In the genomic region with DNA sequence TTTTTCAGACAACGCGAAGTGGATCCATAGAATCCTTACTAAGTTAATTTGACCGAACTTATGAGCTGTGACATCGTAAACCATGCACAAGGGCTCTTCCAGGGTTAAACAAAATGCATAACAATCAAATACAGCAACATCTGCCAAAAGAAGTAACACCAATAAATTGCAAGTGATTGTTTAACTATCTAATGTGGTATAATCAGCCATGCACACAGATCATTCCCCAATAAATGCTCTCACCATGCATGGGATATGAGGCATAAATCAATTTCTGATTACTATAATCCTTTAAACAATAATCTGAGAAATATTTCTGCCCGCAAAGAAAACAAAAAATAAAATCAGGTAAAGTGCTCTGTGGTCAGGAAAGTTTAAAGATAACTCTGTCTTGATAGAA, we compare ENCODE assay signal across 17 cellular contexts. TPM values are rescaled to one million over a fixed set of nuclear protein-coding genes. Genes with fewer than 3 reads are reported as not detected.
DNase-seq lines count a peak whose midpoint lies in the region; ATAC-seq and TF ChIP-seq lines count a peak whose summit lies in the region.
"Had no signal": no experiment of that assay in that cellular context is flagged by ENCODE, and none has a peak within 500 bp of the region (broad histone marks: within the 10 kb centered on the region; RNA-seq: fewer than 3 reads in every experiment).

No MANE protein-coding gene starts in this region.

- CTCF ChIA-PET in HEK293 (lab: Yijun Ruan, JAX), result no interaction called here

- no peaks in the 10 kb centered on the region for H3K9me3 ChIP-seq in HEK293 (ENCODE audit: control insufficient read depth, insufficient read depth, low read depth, low read length)

- no peaks in the 10 kb centered on the region for H3K36me3 ChIP-seq in HEK293 (ENCODE audit: control insufficient read depth in 2 of 2, insufficient read depth in 1 of 2, low read length in 2 of 2)

- ATAC-seq in Right ventricle myocardium superior (ENCODE audit: poor library complexity), result no peak
- ATAC-seq: GM12878, GM23338, HCT116 had no signal

- intact Hi-C loops in Right ventricle myocardium superior (cut with DNase I), result no loop called here

- no peak overlapping the region for H3K4me3 ChIP-seq in HEK293 (ENCODE audit: low read depth, low read length)
- H3K4me3 ChIP-seq: GM12878, GM23338 had no signal

- H3K4me1 ChIP-seq in HEK293 (ENCODE audit: control insufficient read depth, insufficient read depth, low read length), result no peaks in the 10 kb centered on the region

- TF ChIP-seq CTCF in HEK293 (tag by site-specific recombination; IDR thresholded peaks at IDR 0.05), result no peak

- POLR2A ChIA-PET in HEK293 (lab: Yijun Ruan, JAX), result no interaction called here

- H3K27ac ChIP-seq in HEK293 (ENCODE audit: extremely low read depth, low read depth, low read length), result no peak overlapping the region

- DNase-seq in NCI-H1417 (lab: John Stamatoyannopoulos, UW) (peak in 2 of 3 experiments; percentile 50 to 87), NCI-H2081 treated with DMSO at 0.1 percent for 48 hours (lab: John Stamatoyannopoulos, UW) (peak; percentile 54), NCI-H748 treated with DMSO at 0.1 percent for 48 hours (lab: John Stamatoyannopoulos, UW) (peak; percentile 48), GM03348 (ENCODE audit: low spot score) (no peak), NCI-H446 (lab: John Stamatoyannopoulos, UW) (no peak), Right ventricle myocardium superior (no peak)
- DNase-seq: Calu3; CD4-positive, alpha-beta memory T cell; DND-41; H9 had no signal

TF ChIP-seq in HEK293, 187 proteins besides CTCF, POLR2A, EP300 and RAD21 (continues in another document):
- TF ChIP-seq GLIS1 (tag by site-specific recombination; IDR thresholded peaks at IDR 0.05), result no peak
- TF ChIP-seq, protein P1, sequence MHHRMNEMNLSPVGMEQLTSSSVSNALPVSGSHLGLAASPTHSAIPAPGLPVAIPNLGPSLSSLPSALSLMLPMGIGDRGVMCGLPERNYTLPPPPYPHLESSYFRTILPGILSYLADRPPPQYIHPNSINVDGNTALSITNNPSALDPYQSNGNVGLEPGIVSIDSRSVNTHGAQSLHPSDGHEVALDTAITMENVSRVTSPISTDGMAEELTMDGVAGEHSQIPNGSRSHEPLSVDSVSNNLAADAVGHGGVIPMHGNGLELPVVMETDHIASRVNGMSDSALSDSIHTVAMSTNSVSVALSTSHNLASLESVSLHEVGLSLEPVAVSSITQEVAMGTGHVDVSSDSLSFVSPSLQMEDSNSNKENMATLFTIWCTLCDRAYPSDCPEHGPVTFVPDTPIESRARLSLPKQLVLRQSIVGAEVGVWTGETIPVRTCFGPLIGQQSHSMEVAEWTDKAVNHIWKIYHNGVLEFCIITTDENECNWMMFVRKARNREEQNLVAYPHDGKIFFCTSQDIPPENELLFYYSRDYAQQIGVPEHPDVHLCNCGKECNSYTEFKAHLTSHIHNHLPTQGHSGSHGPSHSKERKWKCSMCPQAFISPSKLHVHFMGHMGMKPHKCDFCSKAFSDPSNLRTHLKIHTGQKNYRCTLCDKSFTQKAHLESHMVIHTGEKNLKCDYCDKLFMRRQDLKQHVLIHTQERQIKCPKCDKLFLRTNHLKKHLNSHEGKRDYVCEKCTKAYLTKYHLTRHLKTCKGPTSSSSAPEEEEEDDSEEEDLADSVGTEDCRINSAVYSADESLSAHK (tag by site-specific recombination; IDR thresholded peaks at IDR 0.05), result peak; percentile 37; the same call in 1 of the 2 replicates
- TF ChIP-seq ZNF350 (tag by site-specific recombination; IDR thresholded peaks at IDR 0.05), result 0 out of 2 replicates have a peak, but pooled peaks have one; percentile 33
- TF ChIP-seq, protein P2, sequence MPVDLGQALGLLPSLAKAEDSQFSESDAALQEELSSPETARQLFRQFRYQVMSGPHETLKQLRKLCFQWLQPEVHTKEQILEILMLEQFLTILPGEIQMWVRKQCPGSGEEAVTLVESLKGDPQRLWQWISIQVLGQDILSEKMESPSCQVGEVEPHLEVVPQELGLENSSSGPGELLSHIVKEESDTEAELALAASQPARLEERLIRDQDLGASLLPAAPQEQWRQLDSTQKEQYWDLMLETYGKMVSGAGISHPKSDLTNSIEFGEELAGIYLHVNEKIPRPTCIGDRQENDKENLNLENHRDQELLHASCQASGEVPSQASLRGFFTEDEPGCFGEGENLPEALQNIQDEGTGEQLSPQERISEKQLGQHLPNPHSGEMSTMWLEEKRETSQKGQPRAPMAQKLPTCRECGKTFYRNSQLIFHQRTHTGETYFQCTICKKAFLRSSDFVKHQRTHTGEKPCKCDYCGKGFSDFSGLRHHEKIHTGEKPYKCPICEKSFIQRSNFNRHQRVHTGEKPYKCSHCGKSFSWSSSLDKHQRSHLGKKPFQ (tag by site-specific recombination; IDR thresholded peaks at IDR 0.05), result peak; percentile 40; the same call in 1 of the 2 replicates
- peak; percentile 10; the same call in 1 of the 2 replicates for TF ChIP-seq SCRT1 (tag by site-specific recombination; IDR thresholded peaks at IDR 0.05; ENCODE audit: borderline replicate concordance)
- TF ChIP-seq ZNF184 (tag by site-specific recombination; IDR thresholded peaks at IDR 0.05), result no peak
- no peak for TF ChIP-seq ZNF501 (tag by site-specific recombination; IDR thresholded peaks at IDR 0.05)
- TF ChIP-seq, protein P3, sequence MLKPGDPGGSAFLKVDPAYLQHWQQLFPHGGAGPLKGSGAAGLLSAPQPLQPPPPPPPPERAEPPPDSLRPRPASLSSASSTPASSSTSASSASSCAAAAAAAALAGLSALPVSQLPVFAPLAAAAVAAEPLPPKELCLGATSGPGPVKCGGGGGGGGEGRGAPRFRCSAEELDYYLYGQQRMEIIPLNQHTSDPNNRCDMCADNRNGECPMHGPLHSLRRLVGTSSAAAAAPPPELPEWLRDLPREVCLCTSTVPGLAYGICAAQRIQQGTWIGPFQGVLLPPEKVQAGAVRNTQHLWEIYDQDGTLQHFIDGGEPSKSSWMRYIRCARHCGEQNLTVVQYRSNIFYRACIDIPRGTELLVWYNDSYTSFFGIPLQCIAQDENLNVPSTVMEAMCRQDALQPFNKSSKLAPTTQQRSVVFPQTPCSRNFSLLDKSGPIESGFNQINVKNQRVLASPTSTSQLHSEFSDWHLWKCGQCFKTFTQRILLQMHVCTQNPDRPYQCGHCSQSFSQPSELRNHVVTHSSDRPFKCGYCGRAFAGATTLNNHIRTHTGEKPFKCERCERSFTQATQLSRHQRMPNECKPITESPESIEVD (tag by site-specific recombination; IDR thresholded peaks at IDR 0.05), result peak; percentile 5; the same call in 1 of the 2 replicates
- peak; percentile 86 for TF ChIP-seq IKZF3 (tag by site-specific recombination; IDR thresholded peaks at IDR 0.05)
- TF ChIP-seq ZNF121 (tag by site-specific recombination; IDR thresholded peaks at IDR 0.05), result 0 out of 2 replicates have a peak, but pooled peaks have one; percentile 10
- TF ChIP-seq ZXDB (tag by site-specific recombination; IDR thresholded peaks at IDR 0.05), result peak; percentile 42; the same call in 1 of the 2 replicates
- no peak for TF ChIP-seq ZNF768 (tag by site-specific recombination; IDR thresholded peaks at IDR 0.05)
- TF ChIP-seq, protein P4, sequence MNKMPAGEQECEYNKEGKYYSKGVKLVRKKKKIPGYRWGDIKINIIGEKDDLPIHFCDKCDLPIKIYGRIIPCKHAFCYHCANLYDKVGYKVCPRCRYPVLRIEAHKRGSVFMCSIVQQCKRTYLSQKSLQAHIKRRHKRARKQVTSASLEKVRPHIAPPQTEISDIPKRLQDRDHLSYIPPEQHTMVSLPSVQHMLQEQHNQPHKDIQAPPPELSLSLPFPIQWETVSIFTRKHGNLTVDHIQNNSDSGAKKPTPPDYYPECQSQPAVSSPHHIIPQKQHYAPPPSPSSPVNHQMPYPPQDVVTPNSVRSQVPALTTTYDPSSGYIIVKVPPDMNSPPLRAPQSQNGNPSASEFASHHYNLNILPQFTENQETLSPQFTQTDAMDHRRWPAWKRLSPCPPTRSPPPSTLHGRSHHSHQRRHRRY (tag by site-specific recombination; IDR thresholded peaks at IDR 0.05), result no peak
- TF ChIP-seq ZFP69B (tag by site-specific recombination; IDR thresholded peaks at IDR 0.05), result no peak
- TF ChIP-seq ZSCAN30 (tag by site-specific recombination; IDR thresholded peaks at IDR 0.05), result 0 out of 2 replicates have a peak, but pooled peaks have one; percentile 10
- TF ChIP-seq, protein P5, sequence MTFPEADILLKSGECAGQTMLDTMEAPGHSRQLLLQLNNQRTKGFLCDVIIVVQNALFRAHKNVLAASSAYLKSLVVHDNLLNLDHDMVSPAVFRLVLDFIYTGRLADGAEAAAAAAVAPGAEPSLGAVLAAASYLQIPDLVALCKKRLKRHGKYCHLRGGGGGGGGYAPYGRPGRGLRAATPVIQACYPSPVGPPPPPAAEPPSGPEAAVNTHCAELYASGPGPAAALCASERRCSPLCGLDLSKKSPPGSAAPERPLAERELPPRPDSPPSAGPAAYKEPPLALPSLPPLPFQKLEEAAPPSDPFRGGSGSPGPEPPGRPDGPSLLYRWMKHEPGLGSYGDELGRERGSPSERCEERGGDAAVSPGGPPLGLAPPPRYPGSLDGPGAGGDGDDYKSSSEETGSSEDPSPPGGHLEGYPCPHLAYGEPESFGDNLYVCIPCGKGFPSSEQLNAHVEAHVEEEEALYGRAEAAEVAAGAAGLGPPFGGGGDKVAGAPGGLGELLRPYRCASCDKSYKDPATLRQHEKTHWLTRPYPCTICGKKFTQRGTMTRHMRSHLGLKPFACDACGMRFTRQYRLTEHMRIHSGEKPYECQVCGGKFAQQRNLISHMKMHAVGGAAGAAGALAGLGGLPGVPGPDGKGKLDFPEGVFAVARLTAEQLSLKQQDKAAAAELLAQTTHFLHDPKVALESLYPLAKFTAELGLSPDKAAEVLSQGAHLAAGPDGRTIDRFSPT (tag by site-specific recombination; IDR thresholded peaks at IDR 0.05), result no peak
- peak; percentile 38; the same call in 1 of the 2 replicates for TF ChIP-seq ZNF341 (tag by site-specific recombination; IDR thresholded peaks at IDR 0.05; ENCODE audit: low read depth)
- no peak for TF ChIP-seq ZBTB7A (tag by site-specific recombination; IDR thresholded peaks at IDR 0.05; ENCODE audit: low read depth)
- TF ChIP-seq KLF7 (tag by site-specific recombination; IDR thresholded peaks at IDR 0.05; ENCODE audit: borderline replicate concordance), result peak; percentile 34; the same call in 1 of the 2 replicates

RNA-seq across cellular contexts. Expression of a gene that starts 7.7 kb away (rescaled TPM):
- not detected for total RNA-seq in Right ventricle myocardium superior
- total RNA-seq: A172; A673; CD4-positive, alpha-beta memory T cell; GM23338; H4; H9 had no signal

Comparison
In these comparisons a context has a peak if more than half of its experiments do, and no peak if none do; other contexts are left out.
1. DNase-seq: peak in NCI-H1417 (2 of 3), NCI-H2081 treated with DMSO at 0.1 percent for 48 hours (single experiment) and NCI-H748 treated with DMSO at 0.1 percent for 48 hours (single experiment); none in GM03348 (single experiment), NCI-H446 (0 of 2) and Right ventricle myocardium superior (single experiment).